ENCODE assay signal across 7 cellular contexts in genomic region chr22:22360014-22360413, GRCh38.
"Had no signal": no experiment of that assay in that cellular context is flagged by ENCODE, and none has a peak within 500 bp of the region (broad histone marks: within the 10 kb centered on the region; RNA-seq: fewer than 3 reads in every experiment).

No MANE protein-coding gene starts in this region.

- H3K9ac ChIP-seq: KMS-11 had no signal

- DNase-seq: IMR-90, KBM-7, KG1 had no signal

- FAIRE-seq: HepG2, HTR-8/SVneo had no signal

- ATAC-seq: HepG2 had no signal

- H3K4me2 ChIP-seq: KMS-11 had no signal

- H3K27ac ChIP-seq: HL-60, KMS-11 had no signal
